9 cellular contexts compared by ENCODE assay signal in genomic region chr19:10510301-10510802, GRCh38. TPM values are rescaled to one million over a fixed set of nuclear protein-coding genes. Genes with fewer than 3 reads are reported as not detected.
DNase-seq lines count a peak whose midpoint lies in the region; ATAC-seq, FAIRE-seq and TF ChIP-seq lines count a peak whose summit lies in the region.
"Had no signal": no experiment of that assay in that cellular context is flagged by ENCODE, and none has a peak within 500 bp of the region (broad histone marks: within the 10 kb centered on the region; RNA-seq: fewer than 3 reads in every experiment).

No MANE protein-coding gene starts in this region.

- no peak overlapping the region for H3K27ac Mint-ChIP-seq in Calu3 (ENCODE audit: unreplicated experiment)
- no peak overlapping the region for H3K27ac Mint-ChIP-seq in activated T-cell treated with anti-CD3 and anti-CD28 coated beads, Interleukin-2, amount 50 U/mL, for 72 hours

- no peaks in the 10 kb centered on the region for H3K4me1 Mint-ChIP-seq in Calu3 (ENCODE audit: low read depth, unreplicated experiment)
- H3K4me1 Mint-ChIP-seq in activated T-cell treated with anti-CD3 and anti-CD28 coated beads, Interleukin-2, amount 50 U/mL, for 72 hours (ENCODE audit: low read depth), result peaks cover 35% of the 10 kb centered on the region

- no peak overlapping the region for H3K4me3 Mint-ChIP-seq in Calu3 (ENCODE audit: low read depth, unreplicated experiment)
- peak overlapping the region in 1 of 2 donors; percentile 27 for H3K4me3 Mint-ChIP-seq in activated T-cell treated with anti-CD3 and anti-CD28 coated beads, Interleukin-2, amount 50 U/mL, for 72 hours

- no peaks in the 10 kb centered on the region for H3K27me3 ChIP-seq in foreskin keratinocyte
- H3K27me3 ChIP-seq: ovary had no signal

- H3K4me3 ChIP-seq in lower leg skin (ENCODE audit: low read depth, poor library complexity, severe bottlenecking), result no peak overlapping the region
- H3K4me3 ChIP-seq: ovary had no signal

- H3K36me3 Mint-ChIP-seq in Calu3 (ENCODE audit: insufficient read depth, unreplicated experiment), result no peaks in the 10 kb centered on the region
- no peaks in the 10 kb centered on the region for H3K36me3 Mint-ChIP-seq in activated T-cell treated with anti-CD3 and anti-CD28 coated beads, Interleukin-2, amount 50 U/mL, for 72 hours (ENCODE audit: insufficient read depth in 2 of 2)

- BruUV-seq in Calu3 (replicated peaks; lab: Mats Ljungman, UMichigan), result no TSS peak

- peak; percentile 78 for TF ChIP-seq CTCF in Calu3 (IDR thresholded peaks at IDR 0.05; ENCODE audit: unreplicated experiment)
- TF ChIP-seq CTCF in foreskin keratinocyte (conservative IDR thresholded peaks at IDR 0.05), result peak; percentile 66
- peak in 1 of 3 donors; percentile 36 for TF ChIP-seq CTCF in lower leg skin (IDR thresholded peaks at IDR 0.05)

- no peak overlapping the region for H3K27ac ChIP-seq in foreskin keratinocyte
- H3K27ac ChIP-seq: ovary had no signal

- peaks cover 3% of the 10 kb centered on the region for H3K4me1 ChIP-seq in foreskin keratinocyte

- CTCF ChIA-PET in Calu3 (lab: Charles Lee), result no interaction called here

- intact Hi-C loops in Calu3 (cut with micrococcal nuclease; ENCODE audit: unreplicated experiment), result no loop called here
- intact Hi-C loops in lower leg skin (cut with DNase I; ENCODE audit: low total_unique reads), result no loop called here

- ATAC-seq in activated T-cell treated with anti-CD3 and anti-CD28 coated beads, Interleukin-2, amount 50 U/mL, for 72 hours (replicated peaks in 1 of 2), result no peak
- ATAC-seq in foreskin keratinocyte, result peak; percentile 48

- peaks cover 30% of the 10 kb centered on the region for H3K27me3 Mint-ChIP-seq in Calu3 (ENCODE audit: unreplicated experiment)
- peaks cover 18% of the 10 kb centered on the region for H3K27me3 Mint-ChIP-seq in activated T-cell treated with anti-CD3 and anti-CD28 coated beads, Interleukin-2, amount 50 U/mL, for 72 hours (ENCODE audit: low read depth)

- no peak for TF ChIP-seq POLR2A in lower leg skin (IDR thresholded peaks at IDR 0.05)

- WGBS in lower leg skin, 2 donors, result 5 to 19% methylated on average over 10 to 14 of the region's 15 CpGs

- no peak for FAIRE-seq in RCC 7860 (lab: Jason Lieb, UNC)

- no peaks in the 10 kb centered on the region for H3K9me3 Mint-ChIP-seq in Calu3 (ENCODE audit: low read depth, unreplicated experiment)
- no peaks in the 10 kb centered on the region for H3K9me3 Mint-ChIP-seq in activated T-cell treated with anti-CD3 and anti-CD28 coated beads, Interleukin-2, amount 50 U/mL, for 72 hours

- peak; percentile 27 for DNase-seq in Calu3
- DNase-seq in M059J (ENCODE audit: low read depth), result peak; percentile 22
- DNase-seq in activated T-cell treated with anti-CD3 and anti-CD28 coated beads, Interleukin-2, amount 50 U/mL, for 72 hours, result peak; percentile 67 to 73
- peak; percentile 50 to 60 for DNase-seq in foreskin keratinocyte
- DNase-seq in stimulated activated CD4-positive, alpha-beta T cell treated with anti-CD3 and anti-CD28 coated beads, Interleukin-4, amount 100 ng/mL, for 4 hours, result peak; percentile 37 to 57
- no peak for DNase-seq in lower leg skin (ENCODE audit: low spot score in 2 of 2)
- no peak for DNase-seq in NCI-H2081 (lab: John Stamatoyannopoulos, UW)
- DNase-seq in RCC 7860 (ENCODE audit: low spot score), result no peak

RNA-seq across cellular contexts. Expression of gene S1PR5, which starts 6.9 kb away (rescaled TPM):
- not detected in 2 replicates for total RNA-seq in Calu3 (2022)
- 10.3 and 11.9 TPM in 2 replicates for total RNA-seq in M059J (2014; rRNA removed; shearing (Covaris generic))
- total RNA-seq in activated T-cell treated with anti-CD3 and anti-CD28 coated beads, Interleukin-2, amount 50 U/mL, for 72 hours, result 1 to 10 TPM in 1 of 2 donors, under 1 TPM in 1; 0.19 to 1.8 TPM
- total RNA-seq in foreskin keratinocyte, result 12.3 and 12.4 TPM in 2 replicates
- polyA plus RNA-seq in foreskin keratinocyte, result 13.8 and 14.6 TPM in 2 replicates
- 10 to 100 TPM; 34.9 to 64.0 (median 42.3) TPM for total RNA-seq in lower leg skin

RNA-seq across cellular contexts. Expression of gene KEAP1, which starts 7.2 kb away (rescaled TPM):
- total RNA-seq in Calu3 (2022) (45.2 and 46.8 TPM in 2 replicates), foreskin keratinocyte (58.4 and 59.2 TPM in 2 replicates), lower leg skin (100 to 1,000 TPM in 1 of 4 donors, 10 to 100 TPM in 3; 81.6 to 102 (median 89.0) TPM)
- total RNA-seq in M059J (2014; rRNA removed; shearing (Covaris generic)), result 39.8 and 75.4 TPM in 2 replicates
- 10 to 100 TPM; 65.2 to 70.7 TPM for total RNA-seq in activated T-cell treated with anti-CD3 and anti-CD28 coated beads, Interleukin-2, amount 50 U/mL, for 72 hours
- polyA plus RNA-seq in foreskin keratinocyte, result 53.8 and 57.2 TPM in 2 replicates

RNA-seq across cellular contexts. Expression of gene ATG4D, which starts 33.4 kb away (rescaled TPM):
- total RNA-seq in Calu3 (2022) (18.7 and 24.5 TPM in 2 replicates), foreskin keratinocyte (23.0 and 25.2 TPM in 2 replicates), lower leg skin (100 to 1,000 TPM in 1 of 4 donors, 10 to 100 TPM in 3; 58.5 to 106 (median 71.4) TPM)
- total RNA-seq in M059J (2014; rRNA removed; shearing (Covaris generic)), result 24.3 and 40.1 TPM in 2 replicates
- 10 to 100 TPM; 35.4 to 37.0 TPM for total RNA-seq in activated T-cell treated with anti-CD3 and anti-CD28 coated beads, Interleukin-2, amount 50 U/mL, for 72 hours
- 28.6 and 29.7 TPM in 2 replicates for polyA plus RNA-seq in foreskin keratinocyte

RNA-seq across cellular contexts. Expression of gene KRI1, which starts 55.5 kb away (rescaled TPM):
- total RNA-seq in Calu3 (2022) (29.6 and 30.8 TPM in 2 replicates), foreskin keratinocyte (19.7 TPM in 2 replicates), lower leg skin (10 to 100 TPM; 23.8 to 59.3 (median 29.4) TPM)
- 10.2 and 10.5 TPM in 2 replicates for total RNA-seq in M059J (2014; rRNA removed; shearing (Covaris generic))
- total RNA-seq in activated T-cell treated with anti-CD3 and anti-CD28 coated beads, Interleukin-2, amount 50 U/mL, for 72 hours, result 10 to 100 TPM; 48.4 to 61.7 TPM
- polyA plus RNA-seq in foreskin keratinocyte, result 20.0 and 20.1 TPM in 2 replicates

RNA-seq across cellular contexts. Expression of gene CDKN2D, which starts 58.4 kb away (rescaled TPM):
- 4.2 and 4.4 TPM in 2 replicates for total RNA-seq in Calu3 (2022)
- total RNA-seq in M059J (2014; rRNA removed; shearing (Covaris generic)), result 11.1 and 21.0 TPM in 2 replicates
- total RNA-seq in activated T-cell treated with anti-CD3 and anti-CD28 coated beads, Interleukin-2, amount 50 U/mL, for 72 hours, result 10 to 100 TPM; 69.6 to 72.8 TPM
- 6.3 and 6.8 TPM in 2 replicates for total RNA-seq in foreskin keratinocyte
- polyA plus RNA-seq in foreskin keratinocyte, result 8.2 and 10.1 TPM in 2 replicates
- 10 to 100 TPM; 11.4 to 14.8 (median 12.8) TPM for total RNA-seq in lower leg skin

Comparison
In these comparisons a context has a peak if more than half of its experiments do, and no peak if none do; other contexts are left out.
1. DNase-seq: peak in Calu3 (single experiment), M059J (single experiment), activated T-cell treated with anti-CD3 and anti-CD28 coated beads, Interleukin-2, amount 50 U/mL, for 72 hours (2 of 2), foreskin keratinocyte (2 of 2) and stimulated activated CD4-positive, alpha-beta T cell treated with anti-CD3 and anti-CD28 coated beads, Interleukin-4, amount 100 ng/mL, for 4 hours (2 of 2); none in lower leg skin (0 of 2), NCI-H2081 (0 of 2) and RCC 7860 (single experiment).